8 cellular contexts compared by ENCODE assay signal in genomic region chr13:98653471-98653985, GRCh38.
DNase-seq lines count a peak whose midpoint lies in the region; ATAC-seq and TF ChIP-seq lines count a peak whose summit lies in the region.

No MANE protein-coding gene starts in this region.

- intact Hi-C loops in left colon (cut with DNase I, micrococcal nuclease), result loop anchor here in 1 of 2 donors (5.0 kb wide), 1 partner anchor 206 kb away; no protein-coding TSS in a partner anchor

- DNase-seq in AG09309 (ENCODE audit: low read depth) (peak; percentile 33), NCI-H2171 (lab: John Stamatoyannopoulos, UW) (peak; percentile 67), left colon (peak; percentile 85 to 90)
- peak; percentile 75 for DNase-seq in activated CD4-positive, CD25-positive, alpha-beta regulatory T cell treated with anti-CD3 and anti-CD28 coated beads, Interleukin-2, amount 50 U/mL, for 72 hours
- DNase-seq in central memory CD8-positive, alpha-beta T cell (ENCODE audit: low spot score in 2 of 2), result peak; percentile 45 to 46
- peak; percentile 68 to 70 for DNase-seq in stimulated activated CD4-positive, alpha-beta T cell treated with anti-CD3 and anti-CD28 coated beads, Interleukin-2, amount 100 ng/mL, for 48 hours

- peak; percentile 94 for TF ChIP-seq CTCF in AG09309 (IDR thresholded peaks at IDR 0.05; ENCODE audit: control insufficient read depth, insufficient read depth, low read depth, low read length, missing control alignments)

- ATAC-seq in GM18861 (IDR thresholded peaks at IDR 0.05; ENCODE audit: unreplicated experiment) (peak; percentile 93), HG03095 (IDR thresholded peaks at IDR 0.05; ENCODE audit: unreplicated experiment) (peak; percentile 97), left colon (peak; percentile 56)
- peak; percentile 58 for ATAC-seq in central memory CD8-positive, alpha-beta T cell (replicated peaks; ENCODE audit: extremely low read depth, poor library complexity, severe bottlenecking)

- no peak overlapping the region for H3K4me3 ChIP-seq in AG09309 (ENCODE audit: control insufficient read depth, low read depth, low read length)

- H3K27ac Mint-ChIP-seq in central memory CD8-positive, alpha-beta T cell (ENCODE audit: low read depth), result no peak overlapping the region

- peaks cover 2% of the 10 kb centered on the region for H3K36me3 Mint-ChIP-seq in central memory CD8-positive, alpha-beta T cell (ENCODE audit: insufficient read depth)

- H3K4me1 Mint-ChIP-seq in central memory CD8-positive, alpha-beta T cell, result peaks cover 10% of the 10 kb centered on the region

- H3K9me3 Mint-ChIP-seq in central memory CD8-positive, alpha-beta T cell, result no peaks in the 10 kb centered on the region

- H3K4me3 Mint-ChIP-seq in central memory CD8-positive, alpha-beta T cell, result no peak overlapping the region

- peaks cover 18% of the 10 kb centered on the region for H3K27me3 Mint-ChIP-seq in central memory CD8-positive, alpha-beta T cell

Comparison
In these comparisons a context has a peak if more than half of its experiments do, and no peak if none do; other contexts are left out.
1. DNase-seq: peak in every context shown above with its lines; median percentile 88 in left colon; 75 in activated CD4-positive, CD25-positive, alpha-beta regulatory T cell treated with anti-CD3 and anti-CD28 coated beads, Interleukin-2, amount 50 U/mL, for 72 hours; 69 in stimulated activated CD4-positive, alpha-beta T cell treated with anti-CD3 and anti-CD28 coated beads, Interleukin-2, amount 100 ng/mL, for 48 hours; 67 in NCI-H2171; 46 in central memory CD8-positive, alpha-beta T cell; 33 in AG09309.